In genomic region chr12:116188581-116188980, GRCh38 we compare ENCODE assay signal across 20 cellular contexts.
DNase-seq lines count a peak whose midpoint lies in the region; ATAC-seq, FAIRE-seq and TF ChIP-seq lines count a peak whose summit lies in the region.
"Had no signal": no experiment of that assay in that cellular context is flagged by ENCODE, and none has a peak within 500 bp of the region (broad histone marks: within the 10 kb centered on the region; RNA-seq: fewer than 3 reads in every experiment).

No MANE protein-coding gene starts in this region.

- H3K9me1 ChIP-seq in IMR-90 (ENCODE audit: insufficient read depth, low read length): peaks cover 13% of the 10 kb centered on the region

- no peak overlapping the region for H3K14ac ChIP-seq in IMR-90 (replicated peaks; ENCODE audit: low read depth, low read length)

- peak overlapping the region; percentile 4 to 49 for H3K4me3 Mint-ChIP-seq in activated T-cell treated with anti-CD3 and anti-CD28 coated beads, Interleukin-2, amount 50 U/mL, for 72 hours
- H3K4me3 Mint-ChIP-seq in astrocyte (ENCODE audit: unreplicated experiment): no peak overlapping the region
- H3K4me3 Mint-ChIP-seq: activated CD4-positive, alpha-beta T cell treated with anti-CD3 and anti-CD28 coated beads, Interleukin-2, amount 10 ng/mL, durations not matched to agents 24 days and 14 days; activated naive CD8-positive, alpha-beta T cell treated with anti-CD3 and anti-CD28 coated beads, Interleukin-2, amount 10 ng/mL, durations not matched to agents 7 days and 5 days had no signal

- no peak overlapping the region for H2BK5ac ChIP-seq in IMR-90 (ENCODE audit: low read depth, low read length, poor library complexity, severe bottlenecking)

- H3K4me1 Mint-ChIP-seq in activated T-cell treated with anti-CD3 and anti-CD28 coated beads, Interleukin-2, amount 50 U/mL, for 72 hours (ENCODE audit: low read depth): peaks cover 74% of the 10 kb centered on the region
- H3K4me1 Mint-ChIP-seq in astrocyte (ENCODE audit: low read depth, unreplicated experiment): peaks cover 46% of the 10 kb centered on the region

- no peak overlapping the region for H3K18ac ChIP-seq in IMR-90 (ENCODE audit: low read depth, low read length)

- no peak overlapping the region for H2AK9ac ChIP-seq in IMR-90 (replicated peaks; ENCODE audit: low read depth, low read length, poor library complexity)

- in situ Hi-C loops in IMR-90 (cut with MboI; ENCODE audit: low sequenced_read_pairs): no loop called here

- no peak overlapping the region for H4K8ac ChIP-seq in IMR-90 (ENCODE audit: low read depth in 2 of 2, low read length in 2 of 2)

- no peak overlapping the region for H2BK120ac ChIP-seq in IMR-90 (ENCODE audit: low read depth, low read length)

- no peak overlapping the region for H3K4me2 ChIP-seq in IMR-90 (ENCODE audit: low read depth, low read length)
- H3K4me2 ChIP-seq in astrocyte (ENCODE audit: low read length): no peak overlapping the region

- intact Hi-C loops in IMR-90 (cut with micrococcal nuclease): loop anchor here (5.0 kb wide), 2 partner anchors 36 to 74 kb away; no protein-coding TSS in a partner anchor

- H3K23ac ChIP-seq in IMR-90 (ENCODE audit: low read depth, low read length): 0 out of 2 replicates have a peak overlapping the region, but pooled peaks have one; percentile 82

- no peak overlapping the region for H2BK20ac ChIP-seq in IMR-90 (ENCODE audit: low read depth, low read length)

- H4K20me1 ChIP-seq in IMR-90 (ENCODE audit: insufficient read depth, low read length): peaks cover 83% of the 10 kb centered on the region
- peaks cover 89% of the 10 kb centered on the region for H4K20me1 ChIP-seq in astrocyte (ENCODE audit: insufficient read depth, low read length)

- H3K9ac ChIP-seq in IMR-90 (ENCODE audit: low read depth, low read length) (no peak overlapping the region), astrocyte (ENCODE audit: low read length) (no peak overlapping the region)
- H3K9ac ChIP-seq: parathyroid adenoma had no signal

- no peak overlapping the region for H4K91ac ChIP-seq in IMR-90 (ENCODE audit: insufficient read depth, low read depth, low read length)

- POLR2A ChIA-PET in IMR-90 (lab: Charles Lee; ENCODE audit: unreplicated experiment): no interaction called here

- H3K27ac ChIP-seq in IMR-90 (ENCODE audit: insufficient read depth, low read length): no peak overlapping the region
- H3K27ac ChIP-seq in astrocyte (ENCODE audit: low read depth, low read length): no peak overlapping the region
- H3K27ac ChIP-seq: body of pancreas, parathyroid adenoma, right lobe of liver, thoracic aorta had no signal

- BruUV-seq in IMR-90 (replicated peaks; lab: Mats Ljungman, UMichigan): no TSS peak

- 88 to 100% methylated on average over 1 to 2 of the region's 3 CpGs for WGBS in IMR-90 (ENCODE audit: extremely low coverage in 2 of 2, insufficient read length in 1 of 2), 2 experiments

- H3K36me3 ChIP-seq in IMR-90 (ENCODE audit: control insufficient read depth, insufficient read depth, low read length) (no peaks in the 10 kb centered on the region), astrocyte (ENCODE audit: insufficient read depth, low read length) (no peaks in the 10 kb centered on the region)
- H3K36me3 ChIP-seq: right lobe of liver, thoracic aorta had no signal

- H3K9me3 ChIP-seq in IMR-90 (ENCODE audit: control insufficient read depth, insufficient read depth, low read length) (no peaks in the 10 kb centered on the region), astrocyte (ENCODE audit: insufficient read depth, low read depth, low read length) (no peaks in the 10 kb centered on the region)
- H3K9me3 ChIP-seq: body of pancreas, right lobe of liver, thoracic aorta had no signal

- ATAC-seq in activated T-cell treated with anti-CD3 and anti-CD28 coated beads, Interleukin-2, amount 50 U/mL, for 72 hours (replicated peaks in 1 of 2): peak; percentile 64 to 65
- ATAC-seq in IMR-90 (ENCODE audit: low read depth): no peak
- ATAC-seq in stimulated activated naive CD8-positive, alpha-beta T cell treated with anti-CD3 and anti-CD28 coated beads, Interleukin-15, Interleukin-2, amounts not matched to agents 100 U/mL and 50 U/mL, for 24 hours: peak; percentile 55
- no peak for ATAC-seq in activated CD4-positive, CD25-positive, alpha-beta regulatory T cell treated with anti-CD3 and anti-CD28 coated beads, Interleukin-2, amount 50 U/mL, for 24 hours
- ATAC-seq: body of pancreas; naive thymus-derived CD8-positive, alpha-beta T cell; right lobe of liver had no signal

- peaks cover 100% of the 10 kb centered on the region for H3K79me2 ChIP-seq in astrocyte (ENCODE audit: insufficient read depth, low read length)

- H3K4me1 ChIP-seq in IMR-90 (ENCODE audit: control insufficient read depth, insufficient read depth, low read length): peaks cover 6% of the 10 kb centered on the region
- H3K4me1 ChIP-seq in astrocyte (ENCODE audit: insufficient read depth, low read length): peaks cover 12% of the 10 kb centered on the region

- TF ChIP-seq RAD21 in IMR-90 (IDR thresholded peaks at IDR 0.05; ENCODE audit: low read length): no peak

- peaks cover 0 to 2% of the 10 kb centered on the region in 2 donors for H3K36me3 Mint-ChIP-seq in activated T-cell treated with anti-CD3 and anti-CD28 coated beads, Interleukin-2, amount 50 U/mL, for 72 hours (ENCODE audit: insufficient read depth in 2 of 2)
- no peaks in the 10 kb centered on the region for H3K36me3 Mint-ChIP-seq in astrocyte (ENCODE audit: low read depth, unreplicated experiment)

- no peak for DNase-seq in activated T-cell treated with anti-CD3 and anti-CD28 coated beads, Interleukin-2, amount 50 U/mL, for 72 hours
- DNase-seq in activated T-cell treated with anti-CD3 and anti-CD28 coated beads, Interleukin-2, amount 50 U/mL, for 1 hour: no peak
- DNase-seq in IMR-90 (no peak), astrocyte (ENCODE audit: low read depth) (no peak), GM10266 (ENCODE audit: extremely low spot score) (no peak)
- no peak for DNase-seq in stimulated activated naive CD8-positive, alpha-beta T cell treated with anti-CD3 and anti-CD28 coated beads, Interleukin-15, Interleukin-2, amounts not matched to agents 100 U/mL and 50 U/mL, for 24 hours
- DNase-seq: activated CD4-positive, alpha-beta T cell treated with anti-CD3 and anti-CD28 coated beads, Interleukin-2, amount 10 ng/mL, durations not matched to agents 24 days and 14 days; activated naive CD8-positive, alpha-beta T cell treated with anti-CD3 and anti-CD28 coated beads, Interleukin-2, amount 10 ng/mL, durations not matched to agents 7 days and 5 days; body of pancreas; DMS79 treated with DMSO at 0.1 percent for 48 hours; naive thymus-derived CD8-positive, alpha-beta T cell; NCI-H1417; NCI-H2107; NCI-H510A treated with DMSO at 0.1 percent for 48 hours; right lobe of liver had no signal

- dilution Hi-C loops in IMR-90 (cut with HindIII; ENCODE audit: low sequenced_read_pairs, unreplicated experiment): no loop called here

- TF ChIP-seq POLR2A in IMR-90 (IDR thresholded peaks at IDR 0.05; ENCODE audit: low read depth, low read length): no peak

- no peak overlapping the region for H3K56ac ChIP-seq in IMR-90 (ENCODE audit: extremely low read depth, insufficient read depth, low read length)

- FAIRE-seq in astrocyte (lab: Jason Lieb, UNC): peak; percentile 73
- FAIRE-seq: H54, TTC549 had no signal

- H2AFZ ChIP-seq in IMR-90 (replicated peaks; ENCODE audit: low read length, poor library complexity): no peak overlapping the region
- no peak overlapping the region for H2AFZ ChIP-seq in astrocyte (ENCODE audit: low read depth, low read length)
- H2AFZ ChIP-seq: parathyroid adenoma had no signal

- no peak overlapping the region for H4K5ac ChIP-seq in IMR-90 (ENCODE audit: low read depth, low read length)

- H3K27me3 Mint-ChIP-seq in activated T-cell treated with anti-CD3 and anti-CD28 coated beads, Interleukin-2, amount 50 U/mL, for 72 hours (ENCODE audit: low read depth): no peaks in the 10 kb centered on the region
- H3K27me3 Mint-ChIP-seq in astrocyte (ENCODE audit: low read depth, unreplicated experiment): no peaks in the 10 kb centered on the region
- H3K27me3 Mint-ChIP-seq: activated CD4-positive, alpha-beta T cell treated with anti-CD3 and anti-CD28 coated beads, Interleukin-2, amount 10 ng/mL, durations not matched to agents 24 days and 14 days; activated naive CD8-positive, alpha-beta T cell treated with anti-CD3 and anti-CD28 coated beads, Interleukin-2, amount 10 ng/mL, durations not matched to agents 7 days and 5 days; naive thymus-derived CD8-positive, alpha-beta T cell had no signal

- H3K27ac Mint-ChIP-seq in activated T-cell treated with anti-CD3 and anti-CD28 coated beads, Interleukin-2, amount 50 U/mL, for 72 hours: no peak overlapping the region
- no peak overlapping the region for H3K27ac Mint-ChIP-seq in astrocyte (ENCODE audit: unreplicated experiment)
- H3K27ac Mint-ChIP-seq: activated CD4-positive, alpha-beta T cell treated with anti-CD3 and anti-CD28 coated beads, Interleukin-2, amount 10 ng/mL, durations not matched to agents 24 days and 14 days; activated naive CD8-positive, alpha-beta T cell treated with anti-CD3 and anti-CD28 coated beads, Interleukin-2, amount 10 ng/mL, durations not matched to agents 7 days and 5 days had no signal

- no peak overlapping the region for H3K4ac ChIP-seq in IMR-90 (ENCODE audit: low read depth, low read length)

- CTCF ChIA-PET in IMR-90 (lab: Yijun Ruan, JAX): no interaction called here

- no peak overlapping the region for H2BK15ac ChIP-seq in IMR-90 (ENCODE audit: low read depth, low read length)

- H3K79me1 ChIP-seq in IMR-90 (ENCODE audit: low read depth in 1 of 2, low read length in 2 of 2): peaks cover 17 to 74% of the 10 kb centered on the region in 2 experiments

- TF ChIP-seq CTCF in IMR-90 (conservative IDR thresholded peaks at IDR 0.05; ENCODE audit: low read depth, low read length): no peak
- TF ChIP-seq CTCF in astrocyte (IDR thresholded peaks at IDR 0.05; ENCODE audit: insufficient read depth, low read depth, low read length): no peak
- TF ChIP-seq CTCF in GM10266 (IDR thresholded peaks at IDR 0.05; ENCODE audit: control insufficient read depth, insufficient read depth, low read depth, missing control alignments): no peak

- H3K27me3 ChIP-seq in IMR-90 (ENCODE audit: control insufficient read depth, insufficient read depth, low read length) (no peaks in the 10 kb centered on the region), astrocyte (ENCODE audit: insufficient read depth, low read length) (no peaks in the 10 kb centered on the region)
- H3K27me3 ChIP-seq: body of pancreas, right lobe of liver had no signal

- H3K4me3 ChIP-seq in IMR-90 (ENCODE audit: insufficient read depth, low read depth, low read length) (no peak overlapping the region), astrocyte (ENCODE audit: insufficient read depth, low read depth, low read length) (no peak overlapping the region)
- H3K4me3 ChIP-seq: body of pancreas, right lobe of liver, thoracic aorta had no signal

- H2AK5ac ChIP-seq in IMR-90 (ENCODE audit: low read depth, low read length): no peak overlapping the region

- no peaks in the 10 kb centered on the region for H3K9me3 Mint-ChIP-seq in activated T-cell treated with anti-CD3 and anti-CD28 coated beads, Interleukin-2, amount 50 U/mL, for 72 hours
- no peaks in the 10 kb centered on the region for H3K9me3 Mint-ChIP-seq in astrocyte (ENCODE audit: unreplicated experiment)
- H3K9me3 Mint-ChIP-seq: activated CD4-positive, alpha-beta T cell treated with anti-CD3 and anti-CD28 coated beads, Interleukin-2, amount 10 ng/mL, durations not matched to agents 24 days and 14 days; activated naive CD8-positive, alpha-beta T cell treated with anti-CD3 and anti-CD28 coated beads, Interleukin-2, amount 10 ng/mL, durations not matched to agents 7 days and 5 days; naive thymus-derived CD8-positive, alpha-beta T cell had no signal

Comparison
In these comparisons a context has a peak if more than half of its experiments do, and no peak if none do; other contexts are left out.
1. ATAC-seq: peak in activated T-cell treated with anti-CD3 and anti-CD28 coated beads, Interleukin-2, amount 50 U/mL, for 72 hours (2 of 2) and stimulated activated naive CD8-positive, alpha-beta T cell treated with anti-CD3 and anti-CD28 coated beads, Interleukin-15, Interleukin-2, amounts not matched to agents 100 U/mL and 50 U/mL, for 24 hours (single experiment); none in IMR-90 (single experiment) and activated CD4-positive, CD25-positive, alpha-beta regulatory T cell treated with anti-CD3 and anti-CD28 coated beads, Interleukin-2, amount 50 U/mL, for 24 hours (0 of 2).